ENCODE assay signal across 1 cellular context in the genomic region with DNA sequence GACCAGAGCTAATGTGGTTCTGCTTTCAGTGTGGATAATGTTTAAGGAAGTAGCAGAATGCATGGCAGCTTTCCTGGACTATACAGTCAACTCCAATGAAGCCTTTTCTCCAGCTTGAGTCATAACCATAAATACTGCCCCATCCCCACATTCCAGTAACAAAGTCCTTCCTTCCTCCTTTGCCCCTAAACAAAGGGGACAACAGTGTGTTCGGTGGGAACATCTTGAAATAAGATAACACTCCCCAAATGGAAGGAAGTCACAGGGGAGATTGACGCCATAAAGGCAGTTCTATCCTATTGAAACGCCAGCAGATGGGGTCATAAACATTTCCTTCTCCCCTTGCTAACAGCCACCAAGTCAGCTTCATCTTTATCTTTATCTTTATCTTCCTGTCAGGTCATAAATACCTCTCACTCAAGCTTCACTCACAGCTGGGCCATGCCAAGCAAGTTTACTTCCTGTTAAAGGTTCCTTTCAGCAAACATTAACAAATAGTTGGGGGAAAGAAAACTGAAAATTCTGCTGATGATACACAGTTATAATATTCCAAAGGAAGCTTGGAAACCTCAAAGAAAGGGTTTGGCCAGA.
A peak's percentile ranks its signal among the peaks of the same experiment; 100 is the strongest.
TF ChIP-seq lines count a peak whose summit lies in the region.

No MANE protein-coding gene starts in this region.

TF ChIP-seq in HEK293, 187 proteins besides CTCF, POLR2A, EP300 and RAD21 (continued from another document):
- peak; percentile 88; the same call in 1 of the 2 replicates for TF ChIP-seq MZF1 (tag by site-specific recombination; IDR thresholded peaks at IDR 0.05; ENCODE audit: borderline replicate concordance)
- TF ChIP-seq, protein P1, sequence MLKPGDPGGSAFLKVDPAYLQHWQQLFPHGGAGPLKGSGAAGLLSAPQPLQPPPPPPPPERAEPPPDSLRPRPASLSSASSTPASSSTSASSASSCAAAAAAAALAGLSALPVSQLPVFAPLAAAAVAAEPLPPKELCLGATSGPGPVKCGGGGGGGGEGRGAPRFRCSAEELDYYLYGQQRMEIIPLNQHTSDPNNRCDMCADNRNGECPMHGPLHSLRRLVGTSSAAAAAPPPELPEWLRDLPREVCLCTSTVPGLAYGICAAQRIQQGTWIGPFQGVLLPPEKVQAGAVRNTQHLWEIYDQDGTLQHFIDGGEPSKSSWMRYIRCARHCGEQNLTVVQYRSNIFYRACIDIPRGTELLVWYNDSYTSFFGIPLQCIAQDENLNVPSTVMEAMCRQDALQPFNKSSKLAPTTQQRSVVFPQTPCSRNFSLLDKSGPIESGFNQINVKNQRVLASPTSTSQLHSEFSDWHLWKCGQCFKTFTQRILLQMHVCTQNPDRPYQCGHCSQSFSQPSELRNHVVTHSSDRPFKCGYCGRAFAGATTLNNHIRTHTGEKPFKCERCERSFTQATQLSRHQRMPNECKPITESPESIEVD (tag by site-specific recombination; IDR thresholded peaks at IDR 0.05) = peak; percentile 38; the same call in 1 of the 2 replicates
- TF ChIP-seq, protein P2, sequence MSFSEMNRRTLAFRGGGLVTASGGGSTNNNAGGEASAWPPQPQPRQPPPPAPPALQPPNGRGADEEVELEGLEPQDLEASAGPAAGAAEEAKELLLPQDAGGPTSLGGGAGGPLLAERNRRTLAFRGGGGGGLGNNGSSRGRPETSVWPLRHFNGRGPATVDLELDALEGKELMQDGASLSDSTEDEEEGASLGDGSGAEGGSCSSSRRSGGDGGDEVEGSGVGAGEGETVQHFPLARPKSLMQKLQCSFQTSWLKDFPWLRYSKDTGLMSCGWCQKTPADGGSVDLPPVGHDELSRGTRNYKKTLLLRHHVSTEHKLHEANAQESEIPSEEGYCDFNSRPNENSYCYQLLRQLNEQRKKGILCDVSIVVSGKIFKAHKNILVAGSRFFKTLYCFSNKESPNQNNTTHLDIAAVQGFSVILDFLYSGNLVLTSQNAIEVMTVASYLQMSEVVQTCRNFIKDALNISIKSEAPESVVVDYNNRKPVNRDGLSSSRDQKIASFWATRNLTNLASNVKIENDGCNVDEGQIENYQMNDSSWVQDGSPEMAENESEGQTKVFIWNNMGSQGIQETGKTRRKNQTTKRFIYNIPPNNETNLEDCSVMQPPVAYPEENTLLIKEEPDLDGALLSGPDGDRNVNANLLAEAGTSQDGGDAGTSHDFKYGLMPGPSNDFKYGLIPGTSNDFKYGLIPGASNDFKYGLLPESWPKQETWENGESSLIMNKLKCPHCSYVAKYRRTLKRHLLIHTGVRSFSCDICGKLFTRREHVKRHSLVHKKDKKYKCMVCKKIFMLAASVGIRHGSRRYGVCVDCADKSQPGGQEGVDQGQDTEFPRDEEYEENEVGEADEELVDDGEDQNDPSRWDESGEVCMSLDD (tag by site-specific recombination; IDR thresholded peaks at IDR 0.05) = no peak
